ENCODE assay signal across 29 cellular contexts in the genomic region with DNA sequence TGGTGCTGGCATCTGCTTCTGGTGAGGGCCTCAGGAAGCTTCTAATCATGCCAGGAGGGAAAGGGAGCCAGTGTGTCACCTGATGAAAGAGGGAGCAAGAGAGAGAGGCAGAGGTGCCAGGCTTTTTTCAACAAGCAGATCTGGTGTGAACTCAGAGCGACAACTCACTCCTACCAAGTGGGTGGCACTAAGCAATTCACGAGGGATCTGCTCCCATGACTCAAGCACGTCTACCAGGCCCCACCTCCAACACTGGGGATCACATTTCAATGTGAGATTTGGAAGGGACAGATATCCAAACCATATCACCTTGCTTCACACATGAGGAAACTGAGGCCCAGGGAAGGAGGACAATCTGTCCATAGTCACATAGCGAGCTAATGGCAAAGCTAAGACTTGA. TPM values are rescaled to one million over a fixed set of nuclear protein-coding genes. Genes with fewer than 3 reads are reported as not detected.
"Had no signal": no experiment of that assay in that cellular context is flagged by ENCODE, and none has a peak within 500 bp of the region (broad histone marks: within the 10 kb centered on the region; RNA-seq: fewer than 3 reads in every experiment).

No MANE protein-coding gene starts in this region.

- ATAC-seq: activated CD4-positive, CD25-positive, alpha-beta regulatory T cell treated with anti-CD3 and anti-CD28 coated beads, Interleukin-2, amount 50 U/mL, for 24 hours; activated CD8-positive, alpha-beta memory T cell treated with anti-CD3 and anti-CD28 coated beads, Interleukin-2, amount 10 ng/mL, durations not matched to agents 7 days and 5 days; Panc1; SK-N-SH treated with all-trans-retinoic acid at 6 μM for 48 hours had no signal

- H3K9me3 ChIP-seq: breast epithelium, MG63, SJSA1 had no signal

- H3K4me1 Mint-ChIP-seq: activated CD8-positive, alpha-beta memory T cell treated with anti-CD3 and anti-CD28 coated beads, Interleukin-2, amount 10 ng/mL, durations not matched to agents 7 days and 5 days; activated naive CD4-positive, alpha-beta T cell treated with anti-CD3 and anti-CD28 coated beads, Interleukin-2, amount 50 U/mL, for 24 hours had no signal

- H3K9me3 Mint-ChIP-seq: activated naive CD4-positive, alpha-beta T cell treated with anti-CD3 and anti-CD28 coated beads, Interleukin-2, amount 50 U/mL, for 24 hours; activated T-cell treated with anti-CD3 and anti-CD28 coated beads, Interleukin-2, amount 50 U/mL, for 24 hours; activated T-helper 1 cell treated with anti-CD3 and anti-CD28 coated beads, Interleukin-12 subunit alpha, Interleukin-12 subunit beta, Interleukin-2, Interleukin-4 antibody, amounts not matched to agents 30 ng/mL and 10 ng/mL and 1 ng/mL, durations not matched to agents 14 hours and 24 hours and 36 hours had no signal

- H3K4me1 ChIP-seq: breast epithelium, SJSA1 had no signal

- H3K27ac Mint-ChIP-seq: activated CD8-positive, alpha-beta memory T cell treated with anti-CD3 and anti-CD28 coated beads, Interleukin-2, amount 10 ng/mL, durations not matched to agents 7 days and 5 days; activated naive CD4-positive, alpha-beta T cell treated with anti-CD3 and anti-CD28 coated beads, Interleukin-2, amount 50 U/mL, for 24 hours; activated T-cell treated with anti-CD3 and anti-CD28 coated beads, Interleukin-2, amount 50 U/mL, for 24 hours; activated T-helper 1 cell treated with anti-CD3 and anti-CD28 coated beads, Interleukin-12 subunit alpha, Interleukin-12 subunit beta, Interleukin-2, Interleukin-4 antibody, amounts not matched to agents 30 ng/mL and 10 ng/mL and 1 ng/mL, durations not matched to agents 14 hours and 24 hours and 36 hours had no signal

- H3K4me3 Mint-ChIP-seq: activated CD8-positive, alpha-beta memory T cell treated with anti-CD3 and anti-CD28 coated beads, Interleukin-2, amount 10 ng/mL, durations not matched to agents 7 days and 5 days; activated naive CD4-positive, alpha-beta T cell treated with anti-CD3 and anti-CD28 coated beads, Interleukin-2, amount 50 U/mL, for 24 hours; activated T-cell treated with anti-CD3 and anti-CD28 coated beads, Interleukin-2, amount 50 U/mL, for 24 hours; activated T-helper 1 cell treated with anti-CD3 and anti-CD28 coated beads, Interleukin-12 subunit alpha, Interleukin-12 subunit beta, Interleukin-2, Interleukin-4 antibody, amounts not matched to agents 30 ng/mL and 10 ng/mL and 1 ng/mL, durations not matched to agents 14 hours and 24 hours and 36 hours had no signal

- DNase-seq: activated CD4-positive, alpha-beta T cell treated with anti-CD3 and anti-CD28 coated beads for 4 hours; activated CD4-positive, alpha-beta T cell treated with anti-CD3 and anti-CD28 coated beads, Interleukin-2, amount 50 U/mL, for 4 hours; activated CD8-positive, alpha-beta memory T cell treated with anti-CD3 and anti-CD28 coated beads, Interleukin-2, amount 10 ng/mL, durations not matched to agents 7 days and 5 days; activated effector memory CD4-positive, alpha-beta T cell treated with Interleukin-2 at 50 U/mL for 16 hours; activated naive CD4-positive, alpha-beta T cell; activated T-cell treated with anti-CD3 and anti-CD28 coated beads, Interleukin-2, amount 50 U/mL, for 24 hours; aorta; MG63; MV-4-11; NCI-H1092 treated with DMSO at 0.1 percent for 48 hours; NCI-H1417 treated with DMSO at 0.1 percent for 48 hours; NCI-H1694; NCI-H2029; NCI-H2107; NCI-H510A treated with DMSO at 0.1 percent for 48 hours; NCI-H69; NK-92 treated with Interleukin-12 subunit alpha and Interleukin-12 subunit beta, amount 100 ng/mL, for 24 hours; OCI-M1; RPMI8226; SHP77; SW 1271 had no signal

- H3K27ac ChIP-seq: breast epithelium, SJSA1 had no signal

- H3K27me3 ChIP-seq: breast epithelium, MG63 had no signal

- H3K27me3 Mint-ChIP-seq: activated naive CD4-positive, alpha-beta T cell treated with anti-CD3 and anti-CD28 coated beads, Interleukin-2, amount 50 U/mL, for 24 hours had no signal

- H3K4me3 ChIP-seq: breast epithelium, MG63, SJSA1 had no signal

- H3K36me3 Mint-ChIP-seq: activated CD8-positive, alpha-beta memory T cell treated with anti-CD3 and anti-CD28 coated beads, Interleukin-2, amount 10 ng/mL, durations not matched to agents 7 days and 5 days; activated naive CD4-positive, alpha-beta T cell treated with anti-CD3 and anti-CD28 coated beads, Interleukin-2, amount 50 U/mL, for 24 hours had no signal

- H3K36me3 ChIP-seq: breast epithelium, MG63, SJSA1 had no signal

RNA-seq across cellular contexts. Expression of a gene that starts 19.1 kb away (rescaled TPM):
- total RNA-seq: activated CD8-positive, alpha-beta memory T cell treated with anti-CD3 and anti-CD28 coated beads, Interleukin-2, amount 10 ng/mL, durations not matched to agents 7 days and 5 days; activated T-helper 1 cell treated with anti-CD3 and anti-CD28 coated beads, Interleukin-12 subunit alpha, Interleukin-12 subunit beta, Interleukin-2, Interleukin-4 antibody, amounts not matched to agents 30 ng/mL and 10 ng/mL and 1 ng/mL, durations not matched to agents 14 hours and 24 hours and 36 hours; aorta; SJSA1; T-helper 1 cell treated with Interleukin-12 subunit alpha and Interleukin-12 subunit beta and Interleukin-4 antibody, amounts not matched to agents 30 ng/mL and 1 ng/mL, for 36 hours had no signal

RNA-seq across cellular contexts. Expression of a gene that starts 41.2 kb away (rescaled TPM):
- total RNA-seq: activated CD8-positive, alpha-beta memory T cell treated with anti-CD3 and anti-CD28 coated beads, Interleukin-2, amount 10 ng/mL, durations not matched to agents 7 days and 5 days; activated T-helper 1 cell treated with anti-CD3 and anti-CD28 coated beads, Interleukin-12 subunit alpha, Interleukin-12 subunit beta, Interleukin-2, Interleukin-4 antibody, amounts not matched to agents 30 ng/mL and 10 ng/mL and 1 ng/mL, durations not matched to agents 14 hours and 24 hours and 36 hours; aorta; SJSA1; T-helper 1 cell treated with Interleukin-12 subunit alpha and Interleukin-12 subunit beta and Interleukin-4 antibody, amounts not matched to agents 30 ng/mL and 1 ng/mL, for 36 hours had no signal
